8 cellular contexts compared by ENCODE assay signal in the genomic region with DNA sequence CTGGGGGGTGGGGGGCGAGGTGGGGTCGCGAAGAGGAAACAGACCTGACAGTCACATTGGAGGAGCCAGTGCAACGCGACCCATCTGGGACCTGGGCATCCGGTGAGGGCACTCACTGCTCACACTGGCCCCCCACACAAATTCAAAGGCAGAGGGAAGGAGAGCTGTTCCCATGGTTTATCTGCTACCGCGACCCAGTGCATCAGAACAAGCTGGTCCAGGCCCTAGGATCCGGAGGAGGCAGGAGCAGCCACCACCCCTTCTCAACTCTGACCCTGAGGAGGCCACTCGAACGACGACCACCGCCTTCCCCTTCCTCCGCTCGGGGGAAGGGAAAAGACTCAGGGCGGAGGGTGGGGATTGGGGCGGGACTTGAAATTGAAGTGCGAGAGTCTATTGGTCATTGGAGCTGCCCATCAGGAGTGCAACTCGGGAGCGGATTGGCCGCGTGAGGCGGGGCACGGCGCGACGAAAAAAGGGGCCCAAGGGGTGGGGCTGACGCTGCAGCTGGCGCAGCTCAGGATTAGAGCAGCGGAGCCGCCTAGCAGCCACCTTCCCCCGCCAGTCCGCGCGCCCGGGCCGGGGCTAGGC. TPM values are rescaled to one million over a fixed set of nuclear protein-coding genes. Genes with fewer than 3 reads are reported as not detected.
DNase-seq lines count a peak whose midpoint lies in the region; ATAC-seq and TF ChIP-seq lines count a peak whose summit lies in the region.

CDK5R2 (plus strand) TSS at position 526 of the 591 bp plus-strand sequence. CDS start 155 bp downstream, outside the sequence.

- no peak within 1 kb of the TSS for H3K4me3 ChIP-seq in CD4-positive, alpha-beta memory T cell (ENCODE audit: low read length in 2 of 2)
- H3K4me3 ChIP-seq in epithelial cell of esophagus (ENCODE audit: low read length), result no peak within 1 kb of the TSS
- no peak within 1 kb of the TSS for H3K4me3 ChIP-seq in mucosa of descending colon

- H3K36me3 Mint-ChIP-seq in CD4-positive, alpha-beta memory T cell, result no peaks in the 10 kb centered on the region

- no peak within 1 kb of the TSS for H3K27ac ChIP-seq in CD4-positive, alpha-beta memory T cell (ENCODE audit: low read depth, low read length)

- ATAC-seq in GM19397 (IDR thresholded peaks at IDR 0.05; ENCODE audit: unreplicated experiment) (peak; percentile 92), HG03469 (IDR thresholded peaks at IDR 0.05; ENCODE audit: unreplicated experiment) (peak; percentile 92), mucosa of descending colon (peak; percentile 90)

- H3K27me3 ChIP-seq in CD4-positive, alpha-beta memory T cell (ENCODE audit: insufficient read depth, low read length), result peaks cover 42% of the 10 kb centered on the region

- H3K27ac Mint-ChIP-seq in CD4-positive, alpha-beta memory T cell, result no peak within 1 kb of the TSS

- H3K4me1 ChIP-seq in CD4-positive, alpha-beta memory T cell (ENCODE audit: insufficient read depth, low read length), result peaks cover 27% of the 10 kb centered on the region
- H3K4me1 ChIP-seq in mucosa of descending colon (ENCODE audit: low read depth), result peaks cover 10% of the 10 kb centered on the region

- no peaks in the 10 kb centered on the region for H3K36me3 ChIP-seq in CD4-positive, alpha-beta memory T cell (ENCODE audit: insufficient read depth, low read length)
- no peaks in the 10 kb centered on the region for H3K36me3 ChIP-seq in mucosa of descending colon (ENCODE audit: low read depth)

- peak within 1 kb of the TSS in 7 of 8 donors; percentile 43 to 78 (median 71) for H3K4me3 Mint-ChIP-seq in CD4-positive, alpha-beta memory T cell

- intact Hi-C loops in CD4-positive, alpha-beta memory T cell (cut with micrococcal nuclease), result no loop called here
- intact Hi-C loops in mucosa of descending colon (cut with DNase I, micrococcal nuclease), result no loop called here

- peaks cover 0 to 8% (median 1%) of the 10 kb centered on the region in 8 donors for H3K9me3 Mint-ChIP-seq in CD4-positive, alpha-beta memory T cell

- no peak for TF ChIP-seq CTCF in epithelial cell of esophagus (IDR thresholded peaks at IDR 0.05; ENCODE audit: insufficient read depth, low read depth, low read length, missing control alignments)
- TF ChIP-seq CTCF in mucosa of descending colon (IDR thresholded peaks at IDR 0.05), result no peak

- peaks cover 8 to 31% (median 19%) of the 10 kb centered on the region in 4 donors for H3K4me1 Mint-ChIP-seq in CD4-positive, alpha-beta memory T cell

- no peaks in the 10 kb centered on the region for H3K9me3 ChIP-seq in CD4-positive, alpha-beta memory T cell (ENCODE audit: control insufficient read depth in 1 of 2, low read length in 2 of 2)
- no peaks in the 10 kb centered on the region for H3K9me3 ChIP-seq in mucosa of descending colon

- POLR2A ChIA-PET in CD4-positive, alpha-beta memory T cell (lab: Charles Lee; ENCODE audit: partially characterized antibody), result no interaction called here

- DNase-seq in CD4-positive, alpha-beta memory T cell, result peak; percentile 41 to 61 (median 51)
- DNase-seq in NCI-H526 treated with DMSO at 0.1 percent for 48 hours (lab: John Stamatoyannopoulos, UW) (peak; percentile 88), epithelial cell of esophagus (ENCODE audit: low read depth) (peak; percentile 80), mucosa of descending colon (peak; percentile 82)
- peak; percentile 66 for DNase-seq in activated CD8-positive, alpha-beta memory T cell treated with anti-CD3 and anti-CD28 coated beads, Interleukin-2, amount 50 U/mL, for 24 hours (ENCODE audit: extremely low read depth)
- peak; percentile 59 for DNase-seq in stimulated activated CD8-positive, alpha-beta memory T cell treated with anti-CD3 and anti-CD28 coated beads, Interleukin-7, amount 100 ng/mL, for 24 hours (ENCODE audit: low read depth)

- H3K27me3 Mint-ChIP-seq in CD4-positive, alpha-beta memory T cell, result peaks cover 56 to 57% of the 10 kb centered on the region in 2 donors

- CTCF ChIA-PET in CD4-positive, alpha-beta memory T cell (lab: Charles Lee; ENCODE audit: partially characterized antibody), result no interaction called here

RNA-seq across cellular contexts. Expression of gene CDK5R2, which starts in this region (rescaled TPM):
- total RNA-seq in CD4-positive, alpha-beta memory T cell, result not detected
- not detected for polyA plus RNA-seq in CD4-positive, alpha-beta memory T cell
- total RNA-seq in mucosa of descending colon, result 1 to 10 TPM in 1 of 3 donors, under 1 TPM in 2; 0.38 to 1.4 (median 0.39) TPM

Comparison
In these comparisons a context has a peak if more than half of its experiments do, and no peak if none do; other contexts are left out.
1. Peak in DNase-seq in CD4-positive, alpha-beta memory T cell; RNA of the gene not detected or under 1 TPM.